28 cellular contexts compared by ENCODE assay signal in genomic region chr6:108788416-108788815, GRCh38.
"Had no signal": no experiment of that assay in that cellular context is flagged by ENCODE, and none has a peak within 500 bp of the region (broad histone marks: within the 10 kb centered on the region; RNA-seq: fewer than 3 reads in every experiment).

No MANE protein-coding gene starts in this region.

- H3K27ac ChIP-seq: ascending aorta, cardiac muscle cell, VCaP had no signal

- FAIRE-seq: bronchial epithelial cell, TTC549 had no signal

- ATAC-seq: activated CD8-positive, alpha-beta T cell treated with anti-CD3 and anti-CD28 coated beads for 36 hours; activated naive CD8-positive, alpha-beta T cell treated with anti-CD3 and anti-CD28 coated beads, Interleukin-2, amount 50 U/mL, for 24 hours had no signal

- DNase-seq: activated B cell treated with CpG ODN at 0.5 μM for 24 hours; activated CD4-positive, alpha-beta memory T cell treated with anti-CD3 and anti-CD28 coated beads for 36 hours; activated CD4-positive, alpha-beta T cell treated with anti-CD3 and anti-CD28 coated beads for 4 hours; activated CD4-positive, alpha-beta T cell treated with anti-CD3 and anti-CD28 coated beads, Interleukin-2, amount 50 U/mL, for 1 hour; activated CD4-positive, alpha-beta T cell treated with anti-CD3 and anti-CD28 coated beads, Interleukin-2, amount 50 U/mL, for 4 hours; activated CD4-positive, CD25-positive, alpha-beta regulatory T cell treated with anti-CD3 and anti-CD28 coated beads, Interleukin-2, amount 50 U/mL, for 72 hours; activated CD8-positive, alpha-beta memory T cell treated with anti-CD3 and anti-CD28 coated beads, Interleukin-2, amount 50 U/mL, for 48 hours; activated CD8-positive, alpha-beta T cell treated with anti-CD3 and anti-CD28 coated beads for 36 hours; activated effector memory CD4-positive, alpha-beta T cell treated with Interleukin-2 at 50 U/mL for 16 hours; activated gamma-delta T cell; activated naive CD4-positive, alpha-beta T cell treated with anti-CD3 and anti-CD28 coated beads, Interleukin-2, amount 10 ng/mL, durations not matched to agents 7 days and 5 days; activated naive CD4-positive, alpha-beta T cell treated with Interleukin-2 at 50 U/mL for 16 hours; activated naive CD8-positive, alpha-beta T cell treated with anti-CD3 and anti-CD28 coated beads, Interleukin-2, amount 10 ng/mL, durations not matched to agents 7 days and 5 days; activated naive CD8-positive, alpha-beta T cell treated with anti-CD3 and anti-CD28 coated beads, Interleukin-2, amount 50 U/mL, for 24 hours; activated T-cell treated with anti-CD3 and anti-CD28 coated beads, Interleukin-2, amount 50 U/mL, for 24 hours; activated T-cell treated with anti-CD3 and anti-CD28 coated beads, Interleukin-2, amount 50 U/mL, for 48 hours; amygdala; anterior cingulate cortex; caudate nucleus; cerebellar nuclear complex; T-helper 1 cell; T-helper 2 cell; T-helper 9 cell had no signal

- H3K36me3 ChIP-seq: ascending aorta, cardiac muscle cell had no signal

- H3K27me3 ChIP-seq: ascending aorta had no signal

- H3K4me1 ChIP-seq: ascending aorta had no signal

- H3K4me3 ChIP-seq: ascending aorta, cardiac muscle cell had no signal

- H3K9me3 ChIP-seq: ascending aorta had no signal
